Comparison of ENCODE assay signal across 8 cellular contexts in genomic region chr5:10761842-10762165, GRCh38. TPM values are rescaled to one million over a fixed set of nuclear protein-coding genes. Genes with fewer than 3 reads are reported as not detected.
DNase-seq lines count a peak whose midpoint lies in the region; ATAC-seq, FAIRE-seq and TF ChIP-seq lines count a peak whose summit lies in the region.

No MANE protein-coding gene starts in this region.

- dilution Hi-C loops in keratinocyte (cut with MboI; ENCODE audit: extremely low pct_ligation_motif_present, low sequenced_read_pairs), result no loop called here

- peaks cover 7% of the 10 kb centered on the region for H3K9me1 ChIP-seq in keratinocyte (ENCODE audit: control insufficient read depth, extremely low read depth, insufficient read depth, low read length)

- H3K9me3 Mint-ChIP-seq in activated naive CD8-positive, alpha-beta T cell treated with anti-CD3 and anti-CD28 coated beads, Interleukin-2, amount 50 U/mL, for 24 hours, result no peaks in the 10 kb centered on the region
- H3K9me3 Mint-ChIP-seq in activated naive CD4-positive, alpha-beta T cell treated with anti-CD3 and anti-CD28 coated beads, Interleukin-2, amount 50 U/mL, for 72 hours, result no peaks in the 10 kb centered on the region

- peak overlapping the region; percentile 72 for H3K27ac Mint-ChIP-seq in activated naive CD8-positive, alpha-beta T cell treated with anti-CD3 and anti-CD28 coated beads, Interleukin-2, amount 50 U/mL, for 24 hours
- H3K27ac Mint-ChIP-seq in activated naive CD4-positive, alpha-beta T cell treated with anti-CD3 and anti-CD28 coated beads, Interleukin-2, amount 50 U/mL, for 72 hours, result peak overlapping the region in 1 of 2 donors; percentile 70

- H3K4me3 ChIP-seq in keratinocyte (ENCODE audit: control insufficient read depth in 2 of 3, extremely low read depth in 1 of 3, insufficient read depth in 2 of 3, low read depth in 1 of 3, low read length in 3 of 3), result peak overlapping the region; percentile 41 to 63 (median 60)
- H3K4me3 ChIP-seq in thoracic aorta, result peak overlapping the region; percentile 86

- H3K4me1 Mint-ChIP-seq in activated naive CD8-positive, alpha-beta T cell treated with anti-CD3 and anti-CD28 coated beads, Interleukin-2, amount 50 U/mL, for 24 hours, result peaks cover 68% of the 10 kb centered on the region

- H3K27ac ChIP-seq in keratinocyte (ENCODE audit: control insufficient read depth, insufficient read depth, low read length) (peak overlapping the region; percentile 55), thoracic aorta (peak overlapping the region; percentile 94 to 95)

- no peak for FAIRE-seq in keratinocyte (lab: Jason Lieb, UNC)

- no peaks in the 10 kb centered on the region for H4K20me1 ChIP-seq in keratinocyte (ENCODE audit: control insufficient read depth, extremely low read depth, insufficient read depth, low read length)

- H3K4me2 ChIP-seq in keratinocyte (ENCODE audit: control insufficient read depth, extremely low read depth, insufficient read depth, low read depth, low read length), result peak overlapping the region; percentile 76

- peak overlapping the region; percentile 87 for H3K4me3 Mint-ChIP-seq in activated naive CD8-positive, alpha-beta T cell treated with anti-CD3 and anti-CD28 coated beads, Interleukin-2, amount 50 U/mL, for 24 hours

- H3K36me3 Mint-ChIP-seq in activated naive CD8-positive, alpha-beta T cell treated with anti-CD3 and anti-CD28 coated beads, Interleukin-2, amount 50 U/mL, for 24 hours (ENCODE audit: low read depth), result peaks cover 9% of the 10 kb centered on the region
- H3K36me3 Mint-ChIP-seq in activated naive CD4-positive, alpha-beta T cell treated with anti-CD3 and anti-CD28 coated beads, Interleukin-2, amount 50 U/mL, for 72 hours, result peaks cover 7 to 15% of the 10 kb centered on the region in 2 donors

- H3K4me1 ChIP-seq in keratinocyte (ENCODE audit: control insufficient read depth, extremely low read depth, insufficient read depth, low read length), result peaks cover 22% of the 10 kb centered on the region
- H3K4me1 ChIP-seq in thoracic aorta (ENCODE audit: control insufficient read depth in 1 of 2, low read depth in 2 of 2), result peaks cover 22 to 46% of the 10 kb centered on the region in 2 donors

- H3K36me3 ChIP-seq in keratinocyte (ENCODE audit: control insufficient read depth in 2 of 2, extremely low read depth in 1 of 2, insufficient read depth in 2 of 2, low read length in 2 of 2) (peaks cover 0 to 3% of the 10 kb centered on the region in 2 experiments), thoracic aorta (no peaks in the 10 kb centered on the region)

- TF ChIP-seq CTCF in keratinocyte (optimal IDR thresholded peaks at IDR 0.05 in 1 of 3, IDR thresholded peaks at IDR 0.05 in 1 of 3, conservative IDR thresholded peaks at IDR 0.05 in 1 of 3; ENCODE audit: extremely low read depth in 1 of 3, insufficient read depth in 2 of 3, low read length in 3 of 3), result no peak
- TF ChIP-seq CTCF in thoracic aorta (IDR thresholded peaks at IDR 0.05), result no peak

- H2AFZ ChIP-seq in keratinocyte (ENCODE audit: control insufficient read depth, low read length), result peak overlapping the region; percentile 84

- H3K27me3 ChIP-seq in keratinocyte (ENCODE audit: control insufficient read depth, extremely low read depth, insufficient read depth, low read length), result no peaks in the 10 kb centered on the region
- no peaks in the 10 kb centered on the region for H3K27me3 ChIP-seq in thoracic aorta (replicated peaks; ENCODE audit: insufficient read depth)

- peak overlapping the region; percentile 73 for H3K9ac ChIP-seq in keratinocyte (ENCODE audit: control insufficient read depth, extremely low read depth, insufficient read depth, low read length)

- DNase-seq in activated naive CD8-positive, alpha-beta T cell treated with anti-CD3 and anti-CD28 coated beads, Interleukin-2, amount 50 U/mL, for 24 hours, result no peak
- DNase-seq in keratinocyte (ENCODE audit: low read depth, low spot score) (no peak), thoracic aorta (ENCODE audit: low spot score) (no peak), HK-2 (ENCODE audit: unreplicated experiment) (no peak), NCI-H1092 treated with DMSO at 0.1 percent for 48 hours (lab: John Stamatoyannopoulos, UW) (no peak)
- DNase-seq in activated naive CD4-positive, alpha-beta T cell treated with anti-CD3 and anti-CD28 coated beads, Interleukin-2, amount 50 U/mL, for 72 hours (ENCODE audit: low spot score in 2 of 2), result no peak

- peak; percentile 12 for ATAC-seq in GM18498 (IDR thresholded peaks at IDR 0.05; ENCODE audit: unreplicated experiment)
- ATAC-seq in HG03175 (IDR thresholded peaks at IDR 0.05; ENCODE audit: unreplicated experiment), result peak; percentile 12
- ATAC-seq in activated naive CD8-positive, alpha-beta T cell treated with anti-CD3 and anti-CD28 coated beads, Interleukin-2, amount 50 U/mL, for 24 hours, result no peak
- ATAC-seq in thoracic aorta (ENCODE audit: insufficient number of reproducible peaks, low FRiP score, low read depth), result no peak
- no peak for ATAC-seq in activated naive CD4-positive, alpha-beta T cell treated with anti-CD3 and anti-CD28 coated beads, Interleukin-2, amount 50 U/mL, for 72 hours

- H3K9me3 ChIP-seq in keratinocyte (ENCODE audit: control insufficient read depth, low read depth, low read length) (no peaks in the 10 kb centered on the region), thoracic aorta (no peaks in the 10 kb centered on the region)

- H3K79me2 ChIP-seq in keratinocyte (ENCODE audit: control insufficient read depth, insufficient read depth, low read length), result peaks cover 34% of the 10 kb centered on the region

- peaks cover 3% of the 10 kb centered on the region for H3K27me3 Mint-ChIP-seq in activated naive CD8-positive, alpha-beta T cell treated with anti-CD3 and anti-CD28 coated beads, Interleukin-2, amount 50 U/mL, for 24 hours

RNA-seq across cellular contexts. Expression of gene DAP, which starts 0.8 kb away (rescaled TPM):
- polyA plus RNA-seq in keratinocyte, result 18.0 to 88.6 TPM (median 30.4 TPM) in 3 replicates
- polyA plus RNA-seq in keratinocyte (2011; ENCODE audit: low read depth), result 17.5 TPM
- 50.2 and 56.9 TPM in 2 replicates for polyA plus RNA-seq in keratinocyte (2011; cell fraction: cytosol; rRNA removed)
- 19.7 and 22.4 TPM in 2 replicates for polyA plus RNA-seq in keratinocyte (2011; cell fraction: nucleus; rRNA removed)
- polyA plus RNA-seq in keratinocyte (2012; ENCODE audit: low replicate concordance), result 19.1 and 76.4 TPM in 2 replicates
- 22.5 to 88.0 TPM (median 39.7 TPM) in 3 replicates for polyA minus RNA-seq in keratinocyte
- polyA minus RNA-seq in keratinocyte (2011; cell fraction: cytosol; rRNA and poly(A)+ RNA removed), result 35.3 TPM
- polyA minus RNA-seq in keratinocyte (2011; cell fraction: nucleus; rRNA and poly(A)+ RNA removed), result 6.8 and 18.4 TPM in 2 replicates
- total RNA-seq in thoracic aorta, result 100 to 1,000 TPM in 1 of 2 donors, 10 to 100 TPM in 1; 79.6 to 113 TPM
- 10 to 100 TPM; 21.9 to 37.7 TPM for total RNA-seq in activated naive CD4-positive, alpha-beta T cell treated with anti-CD3 and anti-CD28 coated beads, Interleukin-2, amount 50 U/mL, for 72 hours

Comparison
In these comparisons a context has a peak if more than half of its experiments do, and no peak if none do; other contexts are left out.
1. ATAC-seq: peak in GM18498 (single experiment) and HG03175 (single experiment); none in activated naive CD8-positive, alpha-beta T cell treated with anti-CD3 and anti-CD28 coated beads, Interleukin-2, amount 50 U/mL, for 24 hours (single experiment), thoracic aorta (single experiment) and activated naive CD4-positive, alpha-beta T cell treated with anti-CD3 and anti-CD28 coated beads, Interleukin-2, amount 50 U/mL, for 72 hours (0 of 2).